In genomic region chr1:8283058-8283884, GRCh38 we compare ENCODE assay signal across 1 cellular context.
TF ChIP-seq lines count a peak whose summit lies in the region.

No MANE protein-coding gene starts in this region.

TF ChIP-seq in SK-N-SH, 30 proteins besides CTCF, POLR2A, EP300 and RAD21 (continued from another document):
- no peak for TF ChIP-seq REST (IDR thresholded peaks at IDR 0.05; ENCODE audit: low read depth, low read length)
- no peak for TF ChIP-seq PBX3 (IDR thresholded peaks at IDR 0.05)
- TF ChIP-seq FOXJ3 (CRISPR knock-in tag; IDR thresholded peaks at IDR 0.05), result no peak
- TF ChIP-seq SMC3 (IDR thresholded peaks at IDR 0.05; ENCODE audit: low read depth, low read length), result no peak
- TF ChIP-seq GABPA (IDR thresholded peaks at IDR 0.05; ENCODE audit: low read depth), result no peak
- no peak for TF ChIP-seq RCOR1 (IDR thresholded peaks at IDR 0.05; ENCODE audit: low read length)
- no peak for TF ChIP-seq EZH2phosphoT487 (IDR thresholded peaks at IDR 0.05; ENCODE audit: borderline replicate concordance, low read depth)
- TF ChIP-seq CHD2 (IDR thresholded peaks at IDR 0.05; ENCODE audit: low read length, partially characterized antibody), result no peak
